Comparison of ENCODE assay signal across 25 cellular contexts in genomic region chr10:51792678-51793077, GRCh38.
DNase-seq lines count a peak whose midpoint lies in the region; ATAC-seq, FAIRE-seq and TF ChIP-seq lines count a peak whose summit lies in the region.
"Had no signal": no experiment of that assay in that cellular context is flagged by ENCODE, and none has a peak within 500 bp of the region (broad histone marks: within the 10 kb centered on the region; RNA-seq: fewer than 3 reads in every experiment).

No MANE protein-coding gene starts in this region.

- ATAC-seq in A549 (no peak), IMR-90 (ENCODE audit: low read depth) (no peak)
- no peak for ATAC-seq in activated CD4-positive, CD25-positive, alpha-beta regulatory T cell treated with anti-CD3 and anti-CD28 coated beads, Interleukin-2, amount 50 U/mL, for 24 hours
- no peak for ATAC-seq in CD4-positive, alpha-beta T cell (ENCODE audit: poor library complexity)
- ATAC-seq: GM12878 had no signal

- no peaks in the 10 kb centered on the region for H3K9me1 ChIP-seq in IMR-90 (ENCODE audit: insufficient read depth, low read length)

- H3K18ac ChIP-seq in IMR-90 (ENCODE audit: low read depth, low read length) (no peak overlapping the region), H1 (ENCODE audit: extremely low read depth, low read length) (no peak overlapping the region)

- no peaks in the 10 kb centered on the region for H3K9me3 ChIP-seq in A549
- peaks cover 5% of the 10 kb centered on the region; the same call in 1 of the 2 replicates for H3K9me3 ChIP-seq in IMR-90 (ENCODE audit: control insufficient read depth, insufficient read depth, low read length)
- H3K9me3 ChIP-seq in H1 (ENCODE audit: insufficient read depth in 2 of 2, low read depth in 1 of 2, low read length in 1 of 2), result no peaks in the 10 kb centered on the region
- H3K9me3 ChIP-seq in CD4-positive, alpha-beta T cell (ENCODE audit: control insufficient read depth, low read length), result peaks cover 18% of the 10 kb centered on the region

- H3K79me2 ChIP-seq in H1 (ENCODE audit: control insufficient read depth in 1 of 2, insufficient read depth in 2 of 2, low read length in 2 of 2), result no peaks in the 10 kb centered on the region

- TF ChIP-seq RAD21 in A549 (conservative IDR thresholded peaks at IDR 0.05 in 1 of 2, IDR thresholded peaks at IDR 0.05 in 1 of 2), result no peak
- no peak for TF ChIP-seq RAD21 in IMR-90 (IDR thresholded peaks at IDR 0.05; ENCODE audit: low read length)
- no peak for TF ChIP-seq RAD21 in H1 (IDR thresholded peaks at IDR 0.05 in 1 of 2, conservative IDR thresholded peaks at IDR 0.05 in 1 of 2; ENCODE audit: low read depth in 2 of 2, low read length in 2 of 2)

- no peak overlapping the region for H4K8ac ChIP-seq in IMR-90 (ENCODE audit: low read depth in 2 of 2, low read length in 2 of 2)
- no peak overlapping the region for H4K8ac ChIP-seq in H1 (ENCODE audit: extremely low read depth, insufficient read depth, low read length)

- H3K23me2 ChIP-seq in H1 (ENCODE audit: low read depth, low read length), result no peaks in the 10 kb centered on the region

- H3K9me3 Mint-ChIP-seq in CD4-positive, alpha-beta T cell, result peaks cover 13% of the 10 kb centered on the region

- TF ChIP-seq CTCF in A549 (IDR thresholded peaks at IDR 0.05) (no peak), IMR-90 (conservative IDR thresholded peaks at IDR 0.05; ENCODE audit: low read depth, low read length) (no peak), H1 (IDR thresholded peaks at IDR 0.05; ENCODE audit: control extremely low read depth in 1 of 3, insufficient read depth in 1 of 3, low read depth in 1 of 3, low read length in 3 of 3) (no peak)
- TF ChIP-seq CTCF in CD4-positive, alpha-beta T cell (IDR thresholded peaks at IDR 0.05), result no peak

- H4K20me1 ChIP-seq in IMR-90 (ENCODE audit: insufficient read depth, low read length) (no peaks in the 10 kb centered on the region), H1 (replicated peaks in 1 of 2; ENCODE audit: control insufficient read depth in 1 of 2, insufficient read depth in 2 of 2, low read length in 2 of 2) (no peaks in the 10 kb centered on the region)
- H4K20me1 ChIP-seq: BLaER1 treated with 17β-estradiol and CSF1 and Interleukin-3, amounts not matched to agents 10 nM and 100 nM had no signal

- no peak overlapping the region for H3K14ac ChIP-seq in IMR-90 (replicated peaks; ENCODE audit: low read depth, low read length)
- H3K14ac ChIP-seq in H1 (ENCODE audit: insufficient read length), result no peak overlapping the region

- H2AK5ac ChIP-seq in IMR-90 (ENCODE audit: low read depth, low read length), result no peak overlapping the region
- no peak overlapping the region for H2AK5ac ChIP-seq in H1 (ENCODE audit: low read depth, low read length)

- no peak overlapping the region for H3K27ac Mint-ChIP-seq in CD4-positive, alpha-beta T cell
- H3K27ac Mint-ChIP-seq: B cell; CD4-positive, alpha-beta memory T cell; CD8-positive, alpha-beta memory T cell had no signal

- dilution Hi-C loops in IMR-90 (cut with HindIII; ENCODE audit: low sequenced_read_pairs, unreplicated experiment), result no loop called here

- H2BK20ac ChIP-seq in IMR-90 (ENCODE audit: low read depth, low read length), result no peak overlapping the region
- H2BK20ac ChIP-seq in H1 (ENCODE audit: low read length), result no peak overlapping the region

- H3K4me1 Mint-ChIP-seq in CD4-positive, alpha-beta T cell (ENCODE audit: low read depth), result no peaks in the 10 kb centered on the region
- H3K4me1 Mint-ChIP-seq: B cell; CD4-positive, alpha-beta memory T cell; CD8-positive, alpha-beta memory T cell had no signal

- H2BK120ac ChIP-seq in IMR-90 (ENCODE audit: low read depth, low read length) (no peak overlapping the region), H1 (replicated peaks; ENCODE audit: low read depth, low read length) (no peak overlapping the region)

- H2BK5ac ChIP-seq in IMR-90 (ENCODE audit: low read depth, low read length, poor library complexity, severe bottlenecking), result no peak overlapping the region
- H2BK5ac ChIP-seq in H1 (ENCODE audit: low read depth, low read length), result no peak overlapping the region

- no peaks in the 10 kb centered on the region for H3K27me3 ChIP-seq in IMR-90 (ENCODE audit: control insufficient read depth, insufficient read depth, low read length)
- peaks cover 0 to 1% (median 0%) of the 10 kb centered on the region in 4 experiments; a peak in 1 of 7 replicates for H3K27me3 ChIP-seq in H1 (replicated peaks in 1 of 4; ENCODE audit: control insufficient read depth in 3 of 4, extremely low read depth in 1 of 4, insufficient read depth in 3 of 4, low read length in 3 of 4)
- no peaks in the 10 kb centered on the region for H3K27me3 ChIP-seq in CD4-positive, alpha-beta T cell (ENCODE audit: control insufficient read depth, insufficient read depth, low read length)
- H3K27me3 ChIP-seq: BLaER1 treated with 17β-estradiol and CSF1 and Interleukin-3, amounts not matched to agents 10 nM and 100 nM had no signal

- no peak overlapping the region for H3K4ac ChIP-seq in IMR-90 (ENCODE audit: low read depth, low read length)
- H3K4ac ChIP-seq in H1 (replicated peaks; ENCODE audit: insufficient read length, low read depth, low read length), result no peak overlapping the region

- H2BK15ac ChIP-seq in IMR-90 (ENCODE audit: low read depth, low read length), result no peak overlapping the region
- H2BK15ac ChIP-seq in H1 (ENCODE audit: low read length), result no peak overlapping the region

- H2BK12ac ChIP-seq in H1 (ENCODE audit: low read depth, low read length), result no peak overlapping the region

- H3K4me3 ChIP-seq in A549 (no peak overlapping the region), IMR-90 (ENCODE audit: insufficient read depth, low read depth, low read length) (no peak overlapping the region), H1 (ENCODE audit: extremely low read depth in 1 of 4, insufficient read depth in 2 of 4, low read depth in 3 of 4, low read length in 4 of 4) (no peak overlapping the region)
- H3K4me3 ChIP-seq: BLaER1 treated with 17β-estradiol and CSF1 and Interleukin-3, amounts not matched to agents 10 nM and 100 nM; GM12878 had no signal

- H3K23ac ChIP-seq in IMR-90 (ENCODE audit: low read depth, low read length), result no peak overlapping the region
- H3K23ac ChIP-seq in H1 (ENCODE audit: insufficient read length), result no peak overlapping the region

- H3K79me1 ChIP-seq in IMR-90 (ENCODE audit: low read depth in 1 of 2, low read length in 2 of 2) (peaks cover 0 to 2% of the 10 kb centered on the region in 2 experiments; a peak in 1 of 4 replicates), H1 (ENCODE audit: low read depth, low read length) (no peaks in the 10 kb centered on the region)

- H3K4me3 Mint-ChIP-seq in CD4-positive, alpha-beta T cell, result no peak overlapping the region
- H3K4me3 Mint-ChIP-seq: B cell; CD4-positive, alpha-beta memory T cell; CD8-positive, alpha-beta memory T cell had no signal

- no peak for DNase-seq in A549 (ENCODE audit: low read depth in 1 of 2, low spot score in 1 of 2)
- DNase-seq in IMR-90, result no peak
- DNase-seq in H1 (ENCODE audit: low read depth in 1 of 2, low spot score in 2 of 2), result no peak
- no peak for DNase-seq in CD4-positive, alpha-beta T cell
- DNase-seq in NCI-H526 treated with DMSO at 0.1 percent for 48 hours (lab: John Stamatoyannopoulos, UW), result no peak
- DNase-seq: 8988T; AML-193; CD4-positive, alpha-beta memory T cell; CD8-positive, alpha-beta memory T cell; COR-L47; DMS 273 treated with DMSO at 0.1 percent for 48 hours; DMS153; DMS53; DMS79; DND-41; EL; GDM1 had no signal

- BruUV-seq in IMR-90 (replicated peaks; lab: Mats Ljungman, UMichigan), result no TSS peak

- H3K27ac ChIP-seq in A549 (no peak overlapping the region), IMR-90 (ENCODE audit: insufficient read depth, low read length) (no peak overlapping the region), H1 (ENCODE audit: low read depth, low read length) (no peak overlapping the region)
- no peak overlapping the region for H3K27ac ChIP-seq in CD4-positive, alpha-beta T cell (ENCODE audit: low read depth, low read length)
- H3K27ac ChIP-seq: BLaER1 treated with 17β-estradiol and CSF1 and Interleukin-3, amounts not matched to agents 10 nM and 100 nM; C4-2B had no signal

- TF ChIP-seq POLR2A in A549 (IDR thresholded peaks at IDR 0.05; ENCODE audit: low read length), result no peak
- no peak for TF ChIP-seq POLR2A in IMR-90 (IDR thresholded peaks at IDR 0.05; ENCODE audit: low read depth, low read length)
- no peak for TF ChIP-seq POLR2A in H1 (IDR thresholded peaks at IDR 0.05; ENCODE audit: control extremely low read depth in 1 of 2, low read depth in 2 of 2, low read length in 2 of 2)

- H3K4me1 ChIP-seq in A549 (no peaks in the 10 kb centered on the region), IMR-90 (ENCODE audit: control insufficient read depth, insufficient read depth, low read length) (no peaks in the 10 kb centered on the region), H1 (replicated peaks in 1 of 4; ENCODE audit: control insufficient read depth in 3 of 4, insufficient read depth in 4 of 4, low read length in 3 of 4) (no peaks in the 10 kb centered on the region)

- no peaks in the 10 kb centered on the region for H3K36me3 ChIP-seq in IMR-90 (ENCODE audit: control insufficient read depth, insufficient read depth, low read length)
- no peaks in the 10 kb centered on the region for H3K36me3 ChIP-seq in H1 (ENCODE audit: control insufficient read depth in 2 of 4, insufficient read depth in 4 of 4, low read length in 3 of 4)
- H3K36me3 ChIP-seq: BLaER1 treated with 17β-estradiol and CSF1 and Interleukin-3, amounts not matched to agents 10 nM and 100 nM had no signal

- in situ Hi-C loops in IMR-90 (cut with MboI; ENCODE audit: low sequenced_read_pairs), result no loop called here

- FAIRE-seq in A549 (lab: Jason Lieb, UNC), result no peak
- no peak for FAIRE-seq in H1 (lab: Jason Lieb, UNC)
- FAIRE-seq: A204.1, GM12878, GM12892, GM18507 had no signal

- no peak overlapping the region for H2AK9ac ChIP-seq in IMR-90 (replicated peaks; ENCODE audit: low read depth, low read length, poor library complexity)

- H3K56ac ChIP-seq in IMR-90 (ENCODE audit: extremely low read depth, insufficient read depth, low read length), result no peak overlapping the region
- no peak overlapping the region for H3K56ac ChIP-seq in H1 (replicated peaks; ENCODE audit: insufficient read length, low read depth, low read length)

- H4K5ac ChIP-seq in IMR-90 (ENCODE audit: low read depth, low read length) (no peak overlapping the region), H1 (ENCODE audit: insufficient read length, low read depth, low read length) (no peak overlapping the region)

- TF ChIP-seq EP300 in A549 (IDR thresholded peaks at IDR 0.05) (no peak), H1 (IDR thresholded peaks at IDR 0.05; ENCODE audit: borderline replicate concordance in 1 of 2, low read depth in 2 of 2, low read length in 2 of 2) (no peak)

- POLR2A ChIA-PET in A549 (lab: Yijun Ruan, JAX), result no interaction called here
- POLR2A ChIA-PET in IMR-90 (lab: Charles Lee; ENCODE audit: unreplicated experiment), result no interaction called here
- POLR2A ChIA-PET in H1 (lab: Charles Lee; ENCODE audit: partially characterized antibody), result no interaction called here
- POLR2A ChIA-PET in CD4-positive, alpha-beta T cell (lab: Charles Lee), result no interaction called here

- CTCF ChIA-PET in A549 (lab: Yijun Ruan, JAX) (no interaction called here), IMR-90 (lab: Yijun Ruan, JAX) (no interaction called here), H1 (lab: Charles Lee; ENCODE audit: partially characterized antibody) (interaction anchor here (0.6 to 0.8 kb wide), 2 partner anchors 40 to 55 kb away, joined by 3 read pairs; no protein-coding TSS in a partner anchor)
- CTCF ChIA-PET in CD4-positive, alpha-beta T cell (lab: Charles Lee), result no interaction called here

- H3K9ac ChIP-seq in IMR-90 (ENCODE audit: low read depth, low read length) (no peak overlapping the region), H1 (replicated peaks in 1 of 4; ENCODE audit: extremely low read depth in 1 of 4, low read depth in 3 of 4, low read length in 3 of 4) (no peak overlapping the region)
- H3K9ac ChIP-seq: BLaER1 treated with 17β-estradiol and CSF1 and Interleukin-3, amounts not matched to agents 10 nM and 100 nM had no signal

- intact Hi-C loops in IMR-90 (cut with micrococcal nuclease), result loop anchor here (1.0 kb wide), 1 partner anchor 38 kb away; no protein-coding TSS in a partner anchor
- intact Hi-C loops in CD4-positive, alpha-beta T cell (cut with DNase I, micrococcal nuclease), result no loop called here

- H3K4me2 ChIP-seq in A549 (no peak overlapping the region), IMR-90 (ENCODE audit: low read depth, low read length) (no peak overlapping the region), H1 (ENCODE audit: insufficient read depth in 1 of 2, low read depth in 2 of 2, low read length in 2 of 2) (no peak overlapping the region)
- H3K4me2 ChIP-seq: BLaER1 treated with 17β-estradiol and CSF1 and Interleukin-3, amounts not matched to agents 10 nM and 100 nM had no signal

- no peaks in the 10 kb centered on the region for H3K27me3 Mint-ChIP-seq in CD4-positive, alpha-beta T cell
- H3K27me3 Mint-ChIP-seq: B cell had no signal

- H2AFZ ChIP-seq in IMR-90 (replicated peaks; ENCODE audit: low read length, poor library complexity), result no peak overlapping the region
- H2AFZ ChIP-seq in H1 (ENCODE audit: low read length), result no peak overlapping the region

- no peaks in the 10 kb centered on the region for H3K36me3 Mint-ChIP-seq in CD4-positive, alpha-beta T cell (ENCODE audit: low read depth)
- H3K36me3 Mint-ChIP-seq: CD4-positive, alpha-beta memory T cell; CD8-positive, alpha-beta memory T cell had no signal

- no peak overlapping the region for H4K91ac ChIP-seq in IMR-90 (ENCODE audit: insufficient read depth, low read depth, low read length)
- H4K91ac ChIP-seq in H1 (replicated peaks; ENCODE audit: insufficient read length, low read length), result no peak overlapping the region

Comparison
In these comparisons a context has a peak if more than half of its experiments do, and no peak if none do; other contexts are left out.
1. Of the 18 proteins assayed by ChIP-seq in both H1 and A549: peak only in H1: none; only in A549: none; in both: MAFK; in neither: 17.